Comparison of ENCODE assay signal across 26 cellular contexts in genomic region chr5:102115736-102116135, GRCh38.
"Had no signal": no experiment of that assay in that cellular context is flagged by ENCODE, and none has a peak within 500 bp of the region (broad histone marks: within the 10 kb centered on the region; RNA-seq: fewer than 3 reads in every experiment).

No MANE protein-coding gene starts in this region.

- H3K4me1 ChIP-seq: stomach, suprapubic skin, testis, thyroid gland, tibial artery, tibial nerve, transverse colon, upper lobe of left lung, upper lobe of right lung, uterus, vagina had no signal

- ATAC-seq: stimulated activated effector memory CD8-positive, alpha-beta T cell treated with anti-CD3 and anti-CD28 coated beads, Interleukin-12 subunit alpha, Interleukin-12 subunit beta, amount 100 ng/mL, for 72 hours; stimulated activated memory B cell treated with anti-CD40 and anti-IgM and Interleukin-4, amounts not matched to agents 10 μg/mL and 1 μg/mL and 100 μg/mL, for 72 hours; stimulated activated naive B cell treated with anti-CD40 and anti-IgM and Interleukin-4, amounts not matched to agents 10 μg/mL and 1 μg/mL and 100 μg/mL, for 72 hours; stimulated activated naive CD8-positive, alpha-beta T cell treated with anti-CD3 and anti-CD28 coated beads, Interleukin-15, amount 100 ng/mL, for 72 hours; stimulated activated naive CD8-positive, alpha-beta T cell treated with anti-CD3 and anti-CD28 coated beads, Interleukin-15, Interleukin-2, amounts not matched to agents 100 U/mL and 50 U/mL, for 24 hours; upper lobe of right lung had no signal

- DNase-seq: stimulated activated CD4-positive, alpha-beta T cell treated with anti-CD3 and anti-CD28 coated beads, Interleukin-2, amount 100 ng/mL, for 48 hours; stimulated activated CD4-positive, alpha-beta T cell treated with anti-CD3 and anti-CD28 coated beads, Interleukin-4, amount 100 ng/mL, for 1 hour; stimulated activated CD4-positive, alpha-beta T cell treated with anti-CD3 and anti-CD28 coated beads, Interleukin-4, amount 100 ng/mL, for 24 hours; stimulated activated CD4-positive, alpha-beta T cell treated with anti-CD3 and anti-CD28 coated beads, Interleukin-4, amount 100 ng/mL, for 4 hours; stimulated activated CD8-positive, alpha-beta memory T cell treated with anti-CD3 and anti-CD28 coated beads, Interleukin-4, amount 100 ng/mL, for 48 hours; stimulated activated naive B cell treated with anti-CD40 and anti-IgM and Interleukin-4, amounts not matched to agents 10 μg/mL and 1 μg/mL and 100 μg/mL, for 72 hours; stimulated activated naive CD4-positive, alpha-beta T cell; stimulated activated naive CD4-positive, alpha-beta T cell treated with Interleukin-2 at 50 U/mL for 16 hours; stimulated activated naive CD8-positive, alpha-beta T cell treated with anti-CD3 and anti-CD28 coated beads, Interleukin-15, amount 100 ng/mL, for 72 hours; stimulated activated naive CD8-positive, alpha-beta T cell treated with anti-CD3 and anti-CD28 coated beads, Interleukin-15, Interleukin-2, amounts not matched to agents 100 U/mL and 50 U/mL, for 24 hours; stomach; substantia nigra; testis; thyroid gland; tibial artery; transverse colon; trophoblast cell; upper lobe of left lung; upper lobe of right lung; uterus had no signal

- H3K27ac ChIP-seq: stomach, suprapubic skin, testis, thoracic aorta, thyroid gland, tibial artery, tibial nerve, transverse colon, upper lobe of left lung, upper lobe of right lung, uterus, vagina had no signal

- H3K9me3 ChIP-seq: stomach, suprapubic skin, testis, thoracic aorta, thyroid gland, tibial artery, tibial nerve, transverse colon, upper lobe of left lung, upper lobe of right lung, uterus, vagina had no signal

- H3K4me3 ChIP-seq: stomach, suprapubic skin, testis, thoracic aorta, thyroid gland, tibial artery, tibial nerve, transverse colon, upper lobe of left lung, upper lobe of right lung, uterus, vagina had no signal

- H3K27me3 ChIP-seq: stomach, suprapubic skin, testis, thyroid gland, tibial artery, tibial nerve, transverse colon, upper lobe of left lung, upper lobe of right lung, uterus, vagina had no signal

- H3K36me3 ChIP-seq: stomach, suprapubic skin, thoracic aorta, thyroid gland, tibial artery, tibial nerve, transverse colon, upper lobe of left lung, upper lobe of right lung, uterus, vagina had no signal
